In the genomic region with DNA sequence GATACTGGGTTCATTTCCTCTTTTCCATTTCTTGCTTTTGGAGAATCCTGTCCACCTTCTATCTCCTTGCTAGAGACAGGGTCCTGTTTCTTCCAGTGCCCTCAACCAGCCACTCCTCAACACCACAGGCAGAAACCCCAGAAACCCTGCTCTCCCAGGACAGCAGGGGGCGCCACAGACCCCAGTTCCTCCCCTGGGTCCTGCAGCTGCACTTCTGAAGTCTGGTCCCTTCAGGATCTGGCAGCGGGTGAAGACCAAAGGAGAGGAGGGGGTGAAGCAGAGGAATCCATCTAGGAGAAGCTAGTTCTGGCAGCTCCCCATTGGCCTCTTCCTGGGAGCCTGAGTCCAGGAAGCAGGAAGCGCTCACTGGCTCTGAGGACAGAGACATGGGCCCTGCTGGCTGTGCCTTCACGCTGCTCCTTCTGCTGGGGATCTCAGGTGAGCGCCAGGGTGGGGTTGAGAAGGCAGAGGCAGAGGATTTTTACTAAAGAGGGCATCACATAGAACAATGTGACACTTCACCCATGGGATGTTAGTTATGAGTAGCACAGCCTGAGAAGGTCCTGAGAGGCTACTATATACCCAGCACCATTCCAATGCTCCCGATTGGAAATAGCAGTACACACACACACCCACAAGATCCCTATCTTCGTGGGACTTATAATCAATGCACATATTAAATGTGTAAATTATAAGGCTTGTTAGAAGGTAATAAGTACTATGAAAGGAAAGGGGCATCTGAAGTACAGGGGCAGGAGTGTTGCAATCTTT, we compare ENCODE assay signal across 8 cellular contexts. TPM values are rescaled to one million over a fixed set of nuclear protein-coding genes. Genes with fewer than 3 reads are reported as not detected.
DNase-seq lines count a peak whose midpoint lies in the region; ATAC-seq and TF ChIP-seq lines count a peak whose summit lies in the region.

A gene with protein sequence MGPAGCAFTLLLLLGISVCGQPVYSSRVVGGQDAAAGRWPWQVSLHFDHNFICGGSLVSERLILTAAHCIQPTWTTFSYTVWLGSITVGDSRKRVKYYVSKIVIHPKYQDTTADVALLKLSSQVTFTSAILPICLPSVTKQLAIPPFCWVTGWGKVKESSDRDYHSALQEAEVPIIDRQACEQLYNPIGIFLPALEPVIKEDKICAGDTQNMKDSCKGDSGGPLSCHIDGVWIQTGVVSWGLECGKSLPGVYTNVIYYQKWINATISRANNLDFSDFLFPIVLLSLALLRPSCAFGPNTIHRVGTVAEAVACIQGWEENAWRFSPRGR (plus strand): TSS at position 375 of the 771 bp plus-strand sequence. CDS start 12 bp downstream, at position 387.

- H3K4me3 ChIP-seq in H7 (ENCODE audit: insufficient read depth, low read depth, low read length): no peak within 1 kb of the TSS
- H3K4me3 ChIP-seq in foreskin fibroblast (ENCODE audit: low read depth in 1 of 2, low read length in 2 of 2): no peak within 1 kb of the TSS
- H3K4me3 ChIP-seq in aorta (ENCODE audit: low read length in 2 of 2): no peak within 1 kb of the TSS

- DNase-seq in Daoy (ENCODE audit: low read depth) (peak; percentile 45), H7 (peak; percentile 77), NCI-H526 treated with DMSO at 0.1 percent for 48 hours (lab: John Stamatoyannopoulos, UW) (peak; percentile 55), activated T-cell treated with anti-CD3 and anti-CD28 coated beads for 4 hours (peak; percentile 4), foreskin fibroblast (peak; percentile 27 to 71), osteocyte (ENCODE audit: extremely low spot score, unreplicated experiment) (no peak), aorta (peak; percentile 60 to 78)

- H3K27ac ChIP-seq in aorta (ENCODE audit: low read depth in 1 of 2, low read length in 2 of 2): no peak within 1 kb of the TSS

- TF ChIP-seq CTCF in foreskin fibroblast (IDR thresholded peaks at IDR 0.05; ENCODE audit: low read depth, low read length) (peak; percentile 87), osteocyte (IDR thresholded peaks at IDR 0.05) (peak; percentile 70)

- H3K4me3 Mint-ChIP-seq in osteocyte (ENCODE audit: unreplicated experiment): no peak within 1 kb of the TSS

- no peaks in the 10 kb centered on the region for H3K36me3 Mint-ChIP-seq in osteocyte (ENCODE audit: unreplicated experiment)

- H3K4me1 Mint-ChIP-seq in osteocyte (ENCODE audit: unreplicated experiment): peaks cover 5% of the 10 kb centered on the region

- no peaks in the 10 kb centered on the region for H3K4me1 ChIP-seq in aorta (ENCODE audit: control insufficient read depth in 1 of 2, insufficient read depth in 2 of 2, low read length in 2 of 2)

- ATAC-seq in aorta (ENCODE audit: low FRiP score) (peak; percentile 69), GM21515 (IDR thresholded peaks at IDR 0.05; ENCODE audit: unreplicated experiment) (no peak)

- intact Hi-C loops in aorta (cut with DNase I): loop anchor here (1.0 to 5.0 kb wide), 2 partner anchors 85 kb away; no protein-coding TSS in a partner anchor

- no peaks in the 10 kb centered on the region for H3K27me3 Mint-ChIP-seq in osteocyte (ENCODE audit: unreplicated experiment)

- H3K27me3 ChIP-seq in H7 (ENCODE audit: control insufficient read depth, insufficient read depth, low read length) (no peaks in the 10 kb centered on the region), aorta (ENCODE audit: control insufficient read depth in 1 of 2, insufficient read depth in 2 of 2, low read length in 1 of 2) (no peaks in the 10 kb centered on the region)

- H3K9me3 ChIP-seq in aorta (ENCODE audit: control insufficient read depth, low read length): no peaks in the 10 kb centered on the region

- 69 to 71% methylated on average over 7 of the region's 7 CpGs for WGBS in aorta, 2 donors

- H3K27ac Mint-ChIP-seq in osteocyte (ENCODE audit: unreplicated experiment): no peak within 1 kb of the TSS

- no peaks in the 10 kb centered on the region for H3K9me3 Mint-ChIP-seq in osteocyte (ENCODE audit: unreplicated experiment)

- H3K36me3 ChIP-seq in H7 (replicated peaks; ENCODE audit: control insufficient read depth, insufficient read depth, low read length) (no peaks in the 10 kb centered on the region), aorta (ENCODE audit: control insufficient read depth in 1 of 2, insufficient read depth in 2 of 2, low read length in 1 of 2) (no peaks in the 10 kb centered on the region)

RNA-seq across cellular contexts. Expression of the gene that starts here (rescaled TPM):
- total RNA-seq in Daoy (2014; rRNA removed; shearing (Covaris generic)): not detected in 2 replicates
- total RNA-seq in H7 (2014; rRNA removed; shearing (Covaris generic)): not detected in 2 replicates
- total RNA-seq in osteocyte: not detected in 2 replicates
- not detected for total RNA-seq in aorta
- polyA plus RNA-seq in aorta: not detected

Comparison
In these comparisons a context has a peak if more than half of its experiments do, and no peak if none do; other contexts are left out.
1. Peak in DNase-seq in Daoy; RNA of the gene not detected or under 1 TPM.
2. Peak in DNase-seq in H7; RNA of the gene not detected or under 1 TPM.
3. Peak in DNase-seq and ATAC-seq in aorta; RNA of the gene not detected or under 1 TPM.